ENCODE assay signal across 8 cellular contexts in the genomic region with DNA sequence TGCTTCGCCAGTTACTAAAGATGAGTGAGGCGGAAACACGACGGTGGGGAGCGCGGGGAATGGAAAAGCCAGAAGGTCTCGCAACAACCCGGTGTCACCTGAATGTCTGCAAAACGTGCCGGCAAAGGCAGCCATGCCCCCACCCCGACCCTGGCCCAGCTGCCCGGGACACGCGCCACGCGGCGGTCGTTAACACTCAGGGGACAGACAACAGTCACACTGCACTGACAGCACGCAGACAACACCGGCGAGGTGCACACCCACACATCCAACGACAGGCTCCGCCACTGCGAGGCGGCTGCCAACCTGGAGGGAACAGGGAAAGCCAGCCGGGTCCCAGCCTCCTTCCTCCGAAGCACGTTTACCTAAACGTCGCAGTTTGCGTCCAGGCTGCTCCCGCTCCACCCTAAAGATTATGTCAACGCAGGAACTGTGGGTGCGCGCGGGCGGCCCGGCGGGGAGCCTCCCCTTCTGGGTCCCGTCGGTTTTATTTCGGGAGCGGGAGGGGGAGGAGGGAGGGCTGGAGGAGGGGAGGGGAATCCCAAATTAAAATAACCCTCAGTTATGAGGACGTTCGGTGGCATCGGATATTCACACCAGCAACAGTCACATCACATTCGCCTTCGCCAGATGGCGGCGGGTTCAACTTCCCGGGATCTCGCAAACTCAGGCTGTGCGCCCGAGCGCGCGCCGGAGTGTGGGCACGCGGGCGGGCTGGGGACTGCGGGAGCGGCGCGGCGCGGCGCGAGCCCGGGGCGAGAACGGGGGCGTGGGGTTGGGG. TPM values are rescaled to one million over a fixed set of nuclear protein-coding genes. Genes with fewer than 3 reads are reported as not detected.
DNase-seq lines count a peak whose midpoint lies in the region; ATAC-seq and TF ChIP-seq lines count a peak whose summit lies in the region.

No MANE protein-coding gene starts in this region.

- peaks cover 12% of the 10 kb centered on the region for H3K27me3 Mint-ChIP-seq in activated naive CD4-positive, alpha-beta T cell treated with anti-CD3 and anti-CD28 coated beads for 36 hours (ENCODE audit: low read depth)

- H3K4me3 Mint-ChIP-seq in activated naive CD4-positive, alpha-beta T cell treated with anti-CD3 and anti-CD28 coated beads for 36 hours = peak overlapping the region; percentile 84

- no peaks in the 10 kb centered on the region for H3K9me3 Mint-ChIP-seq in activated naive CD4-positive, alpha-beta T cell treated with anti-CD3 and anti-CD28 coated beads for 36 hours

- TF ChIP-seq CTCF in BE2C (IDR thresholded peaks at IDR 0.05; ENCODE audit: low read depth, low read length) (0 out of 2 replicates have a peak, but pooled peaks have one; percentile 2), parathyroid adenoma (IDR thresholded peaks at IDR 0.05) (no peak)

- H3K36me3 ChIP-seq in BE2C = no peaks in the 10 kb centered on the region
- no peaks in the 10 kb centered on the region for H3K36me3 ChIP-seq in parathyroid adenoma (ENCODE audit: control insufficient read depth, insufficient read depth, low read length)

- H3K27ac Mint-ChIP-seq in activated naive CD4-positive, alpha-beta T cell treated with anti-CD3 and anti-CD28 coated beads for 36 hours = peak overlapping the region; percentile 86

- H2AFZ ChIP-seq in parathyroid adenoma = peak overlapping the region; percentile 78

- H3K4me3 ChIP-seq in BE2C (ENCODE audit: low read depth, low read length) (peak overlapping the region; percentile 67), parathyroid adenoma (ENCODE audit: low read depth, low read length) (peak overlapping the region; percentile 67)

- peaks cover 41% of the 10 kb centered on the region for H3K4me1 Mint-ChIP-seq in activated naive CD4-positive, alpha-beta T cell treated with anti-CD3 and anti-CD28 coated beads for 36 hours (ENCODE audit: low read depth)

- peak; percentile 38 for DNase-seq in BE2C
- peak; percentile 31 for DNase-seq in HK-2 (ENCODE audit: unreplicated experiment)
- DNase-seq in RPMI7951 (ENCODE audit: low read depth) = peak; percentile 50
- peak; percentile 73 for DNase-seq in activated naive CD4-positive, alpha-beta T cell treated with anti-CD3 and anti-CD28 coated beads for 36 hours
- DNase-seq in glomerular visceral epithelial cell (ENCODE audit: extremely low spot score) = peak; percentile 32
- no peak for DNase-seq in globus pallidus (ENCODE audit: low spot score)

- peak; percentile 1 for ATAC-seq in GM19351 (IDR thresholded peaks at IDR 0.05; ENCODE audit: unreplicated experiment)

- H3K9me3 ChIP-seq in BE2C = no peaks in the 10 kb centered on the region
- no peaks in the 10 kb centered on the region for H3K9me3 ChIP-seq in parathyroid adenoma (ENCODE audit: control insufficient read depth, low read length)

- peaks cover 25% of the 10 kb centered on the region for H3K79me2 ChIP-seq in parathyroid adenoma

- H3K4me2 ChIP-seq in parathyroid adenoma (ENCODE audit: low read length) = peak overlapping the region; percentile 85

- peaks cover 8% of the 10 kb centered on the region; the same call in 1 of the 2 replicates for H3K27me3 ChIP-seq in BE2C
- H3K27me3 ChIP-seq in parathyroid adenoma (ENCODE audit: control insufficient read depth, insufficient read depth, low read length) = no peaks in the 10 kb centered on the region

- H3K36me3 Mint-ChIP-seq in activated naive CD4-positive, alpha-beta T cell treated with anti-CD3 and anti-CD28 coated beads for 36 hours (ENCODE audit: low read depth) = peaks cover 8% of the 10 kb centered on the region

- intact Hi-C loops in activated naive CD4-positive, alpha-beta T cell treated with anti-CD3 and anti-CD28 coated beads for 36 hours (cut with micrococcal nuclease) = loop anchor here (2.0 to 10.0 kb wide), 7 partner anchors 256 to 1997 kb away; a partner anchor contains a TSS

- CTCF ChIA-PET in activated naive CD4-positive, alpha-beta T cell treated with anti-CD3 and anti-CD28 coated beads for 36 hours (lab: Charles Lee) = no interaction called here

- peak overlapping the region; percentile 93 for H3K27ac ChIP-seq in parathyroid adenoma

- H3K9ac ChIP-seq in parathyroid adenoma = no peak overlapping the region

- H3K4me1 ChIP-seq in BE2C = no peaks in the 10 kb centered on the region
- H3K4me1 ChIP-seq in parathyroid adenoma = peaks cover 5% of the 10 kb centered on the region

RNA-seq across cellular contexts. Expression of a gene that starts 0.7 kb away (rescaled TPM):
- polyA plus RNA-seq in BE2C (2012; ENCODE audit: insufficient read depth, insufficient read length, low read depth) = 6.2 TPM
- 7.2 and 10.0 TPM in 2 replicates for total RNA-seq in RPMI7951 (2014; rRNA removed; shearing (Covaris generic))
- 10 to 100 TPM; 28.4 to 33.0 TPM for total RNA-seq in activated naive CD4-positive, alpha-beta T cell treated with anti-CD3 and anti-CD28 coated beads for 36 hours

RNA-seq across cellular contexts. Expression of a gene that starts 2.4 kb away (rescaled TPM):
- polyA plus RNA-seq in BE2C (2012; ENCODE audit: insufficient read depth, insufficient read length, low read depth) = 10.4 TPM
- total RNA-seq in RPMI7951 (2014; rRNA removed; shearing (Covaris generic)) = 7.6 and 8.4 TPM in 2 replicates
- total RNA-seq in activated naive CD4-positive, alpha-beta T cell treated with anti-CD3 and anti-CD28 coated beads for 36 hours = 10 to 100 TPM; 13.8 to 14.3 TPM
